1 cellular context compared by ENCODE assay signal in genomic region chr13:113531041-113531873, GRCh38.
TF ChIP-seq lines count a peak whose summit lies in the region.

No MANE protein-coding gene starts in this region.

TF ChIP-seq in GM23338, 12 proteins besides CTCF, POLR2A, EP300 and RAD21 (continued from another document):
- TF ChIP-seq REST (IDR thresholded peaks at IDR 0.05; ENCODE audit: unreplicated experiment): no peak
- TF ChIP-seq NANOG (IDR thresholded peaks at IDR 0.05; ENCODE audit: borderline replicate concordance): no peak
- no peak for TF ChIP-seq CREB1 (CRISPR knock-in tag; IDR thresholded peaks at IDR 0.05; ENCODE audit: low read depth)
- TF ChIP-seq ZNF114 (CRISPR knock-in tag; IDR thresholded peaks at IDR 0.05): no peak
- no peak for TF ChIP-seq EZH2 (IDR thresholded peaks at IDR 0.05; ENCODE audit: low read depth, unreplicated experiment)
- no peak for TF ChIP-seq ZNF331 (CRISPR knock-in tag; IDR thresholded peaks at IDR 0.05; ENCODE audit: low read depth)
- no peak for TF ChIP-seq ETS1 (IDR thresholded peaks at IDR 0.05)
- no peak for TF ChIP-seq JUNB (IDR thresholded peaks at IDR 0.05; ENCODE audit: unreplicated experiment)
- TF ChIP-seq EZH2phosphoT487 (IDR thresholded peaks at IDR 0.05; ENCODE audit: unreplicated experiment): no peak
